ENCODE assay signal across 1 cellular context in genomic region chr1:226939439-226940028, GRCh38.
TF ChIP-seq lines count a peak whose summit lies in the region.

No MANE protein-coding gene starts in this region.

TF ChIP-seq in K562, 482 proteins besides CTCF, POLR2A, EP300 and RAD21 (continued from another document and continues in another):
- no peak for TF ChIP-seq ZNF280B (CRISPR knock-in tag; IDR thresholded peaks at IDR 0.05)
- TF ChIP-seq CTCFL (IDR thresholded peaks at IDR 0.05; ENCODE audit: borderline replicate concordance, insufficient read depth, low read depth, low read length, poor library complexity, severe bottlenecking): no peak
- peak in 1 of 2 experiments; percentile 92 for TF ChIP-seq E2F6 (IDR thresholded peaks at IDR 0.05; ENCODE audit: borderline replicate concordance in 1 of 2, extremely low read depth in 1 of 2, insufficient read depth in 1 of 2, insufficient read length in 1 of 2, low read depth in 1 of 2, low read length in 1 of 2, poor library complexity in 1 of 2, severe bottlenecking in 1 of 2)
- TF ChIP-seq NFIX (CRISPR knock-in tag; IDR thresholded peaks at IDR 0.05; ENCODE audit: low read depth): no peak
- no peak for TF ChIP-seq GATAD2B (IDR thresholded peaks at IDR 0.05; ENCODE audit: borderline replicate concordance)
- no peak for TF ChIP-seq MCM5 (IDR thresholded peaks at IDR 0.05; ENCODE audit: low read depth)
- peak in 1 of 2 experiments; percentile 33 for TF ChIP-seq AFF1 (IDR thresholded peaks at IDR 0.05; ENCODE audit: low read depth in 1 of 2, partially characterized antibody in 2 of 2)
- no peak for TF ChIP-seq IRF9 (tag; IDR thresholded peaks at IDR 0.05)
- TF ChIP-seq POU5F1 (IDR thresholded peaks at IDR 0.05; ENCODE audit: borderline replicate concordance, low read depth, low read length, partially characterized antibody): no peak
- TF ChIP-seq FUS (optimal IDR thresholded peaks at IDR 0.05; ENCODE audit: low read depth, low read length): no peak
- no peak for TF ChIP-seq RBM39 (optimal IDR thresholded peaks at IDR 0.05; ENCODE audit: low read depth, low read length)
- no peak; the same call in 1 of the 2 replicates for TF ChIP-seq MYNN (IDR thresholded peaks at IDR 0.05)
- no peak for TF ChIP-seq MYNN (CRISPR knock-in tag; IDR thresholded peaks at IDR 0.05)
- TF ChIP-seq, protein P1, sequence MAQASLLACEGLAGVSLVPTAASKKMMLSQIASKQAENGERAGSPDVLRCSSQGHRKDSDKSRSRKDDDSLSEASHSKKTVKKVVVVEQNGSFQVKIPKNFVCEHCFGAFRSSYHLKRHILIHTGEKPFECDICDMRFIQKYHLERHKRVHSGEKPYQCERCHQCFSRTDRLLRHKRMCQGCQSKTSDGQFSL (CRISPR knock-in tag; IDR thresholded peaks at IDR 0.05): no peak
- TF ChIP-seq, protein P1 (tag; IDR thresholded peaks at IDR 0.05): no peak
- TF ChIP-seq ZNF41 (CRISPR knock-in tag; conservative IDR thresholded peaks at IDR 0.05): 0 out of 2 replicates have a peak, but pooled peaks have one; percentile 14
- TF ChIP-seq ZKSCAN3 (CRISPR knock-in tag; IDR thresholded peaks at IDR 0.05): no peak
- no peak for TF ChIP-seq BRF1 (IDR thresholded peaks at IDR 0.05; ENCODE audit: borderline replicate concordance, extremely low read depth, insufficient read length)
- TF ChIP-seq, protein P2, sequence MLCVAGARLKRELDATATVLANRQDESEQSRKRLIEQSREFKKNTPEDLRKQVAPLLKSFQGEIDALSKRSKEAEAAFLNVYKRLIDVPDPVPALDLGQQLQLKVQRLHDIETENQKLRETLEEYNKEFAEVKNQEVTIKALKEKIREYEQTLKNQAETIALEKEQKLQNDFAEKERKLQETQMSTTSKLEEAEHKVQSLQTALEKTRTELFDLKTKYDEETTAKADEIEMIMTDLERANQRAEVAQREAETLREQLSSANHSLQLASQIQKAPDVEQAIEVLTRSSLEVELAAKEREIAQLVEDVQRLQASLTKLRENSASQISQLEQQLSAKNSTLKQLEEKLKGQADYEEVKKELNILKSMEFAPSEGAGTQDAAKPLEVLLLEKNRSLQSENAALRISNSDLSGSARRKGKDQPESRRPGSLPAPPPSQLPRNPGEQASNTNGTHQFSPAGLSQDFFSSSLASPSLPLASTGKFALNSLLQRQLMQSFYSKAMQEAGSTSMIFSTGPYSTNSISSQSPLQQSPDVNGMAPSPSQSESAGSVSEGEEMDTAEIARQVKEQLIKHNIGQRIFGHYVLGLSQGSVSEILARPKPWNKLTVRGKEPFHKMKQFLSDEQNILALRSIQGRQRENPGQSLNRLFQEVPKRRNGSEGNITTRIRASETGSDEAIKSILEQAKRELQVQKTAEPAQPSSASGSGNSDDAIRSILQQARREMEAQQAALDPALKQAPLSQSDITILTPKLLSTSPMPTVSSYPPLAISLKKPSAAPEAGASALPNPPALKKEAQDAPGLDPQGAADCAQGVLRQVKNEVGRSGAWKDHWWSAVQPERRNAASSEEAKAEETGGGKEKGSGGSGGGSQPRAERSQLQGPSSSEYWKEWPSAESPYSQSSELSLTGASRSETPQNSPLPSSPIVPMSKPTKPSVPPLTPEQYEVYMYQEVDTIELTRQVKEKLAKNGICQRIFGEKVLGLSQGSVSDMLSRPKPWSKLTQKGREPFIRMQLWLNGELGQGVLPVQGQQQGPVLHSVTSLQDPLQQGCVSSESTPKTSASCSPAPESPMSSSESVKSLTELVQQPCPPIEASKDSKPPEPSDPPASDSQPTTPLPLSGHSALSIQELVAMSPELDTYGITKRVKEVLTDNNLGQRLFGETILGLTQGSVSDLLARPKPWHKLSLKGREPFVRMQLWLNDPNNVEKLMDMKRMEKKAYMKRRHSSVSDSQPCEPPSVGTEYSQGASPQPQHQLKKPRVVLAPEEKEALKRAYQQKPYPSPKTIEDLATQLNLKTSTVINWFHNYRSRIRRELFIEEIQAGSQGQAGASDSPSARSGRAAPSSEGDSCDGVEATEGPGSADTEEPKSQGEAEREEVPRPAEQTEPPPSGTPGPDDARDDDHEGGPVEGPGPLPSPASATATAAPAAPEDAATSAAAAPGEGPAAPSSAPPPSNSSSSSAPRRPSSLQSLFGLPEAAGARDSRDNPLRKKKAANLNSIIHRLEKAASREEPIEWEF (CRISPR knock-in tag; IDR thresholded peaks at IDR 0.05): no peak
- no peak for TF ChIP-seq NFE2L1 (tag; IDR thresholded peaks at IDR 0.05; ENCODE audit: borderline replicate concordance, low read depth)
- peak; percentile 27; the same call in 1 of the 2 replicates for TF ChIP-seq ZNF174 (CRISPR knock-in tag; IDR thresholded peaks at IDR 0.05)
- no peak for TF ChIP-seq TCF15 (CRISPR knock-in tag; IDR thresholded peaks at IDR 0.05)
- no peak for TF ChIP-seq ARID2 (IDR thresholded peaks at IDR 0.05)
- no peak for TF ChIP-seq BCL6 (CRISPR knock-in tag; IDR thresholded peaks at IDR 0.05)
- no peak for TF ChIP-seq COPS2 (conservative IDR thresholded peaks at IDR 0.05)
- TF ChIP-seq, protein P3, sequence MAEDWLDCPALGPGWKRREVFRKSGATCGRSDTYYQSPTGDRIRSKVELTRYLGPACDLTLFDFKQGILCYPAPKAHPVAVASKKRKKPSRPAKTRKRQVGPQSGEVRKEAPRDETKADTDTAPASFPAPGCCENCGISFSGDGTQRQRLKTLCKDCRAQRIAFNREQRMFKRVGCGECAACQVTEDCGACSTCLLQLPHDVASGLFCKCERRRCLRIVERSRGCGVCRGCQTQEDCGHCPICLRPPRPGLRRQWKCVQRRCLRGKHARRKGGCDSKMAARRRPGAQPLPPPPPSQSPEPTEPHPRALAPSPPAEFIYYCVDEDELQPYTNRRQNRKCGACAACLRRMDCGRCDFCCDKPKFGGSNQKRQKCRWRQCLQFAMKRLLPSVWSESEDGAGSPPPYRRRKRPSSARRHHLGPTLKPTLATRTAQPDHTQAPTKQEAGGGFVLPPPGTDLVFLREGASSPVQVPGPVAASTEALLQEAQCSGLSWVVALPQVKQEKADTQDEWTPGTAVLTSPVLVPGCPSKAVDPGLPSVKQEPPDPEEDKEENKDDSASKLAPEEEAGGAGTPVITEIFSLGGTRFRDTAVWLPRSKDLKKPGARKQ (CRISPR knock-in tag; IDR thresholded peaks at IDR 0.05): no peak
- no peak for TF ChIP-seq MNT (conservative IDR thresholded peaks at IDR 0.05)
- TF ChIP-seq ETS1 (conservative IDR thresholded peaks at IDR 0.05; ENCODE audit: control insufficient read depth, low read depth, low read length): peak; percentile 56; the same call in 1 of the 2 replicates
- peak; percentile 21 for TF ChIP-seq FIP1L1 (IDR thresholded peaks at IDR 0.05; ENCODE audit: low read depth, low read length, poor library complexity, severe bottlenecking)
- TF ChIP-seq ETS2 (tag; IDR thresholded peaks at IDR 0.05; ENCODE audit: borderline replicate concordance, poor library complexity, severe bottlenecking): no peak
- peak; percentile 75 for TF ChIP-seq POLR2AphosphoS5 (IDR thresholded peaks at IDR 0.05; ENCODE audit: control insufficient read depth, insufficient read depth, low read depth, low read length)
- no peak for TF ChIP-seq CREB3 (tag; conservative IDR thresholded peaks at IDR 0.05; ENCODE audit: low read depth)
- TF ChIP-seq RBM17 (IDR thresholded peaks at IDR 0.05; ENCODE audit: borderline replicate concordance, low read depth, low read length): no peak
